16 cellular contexts compared by ENCODE assay signal in the genomic region with DNA sequence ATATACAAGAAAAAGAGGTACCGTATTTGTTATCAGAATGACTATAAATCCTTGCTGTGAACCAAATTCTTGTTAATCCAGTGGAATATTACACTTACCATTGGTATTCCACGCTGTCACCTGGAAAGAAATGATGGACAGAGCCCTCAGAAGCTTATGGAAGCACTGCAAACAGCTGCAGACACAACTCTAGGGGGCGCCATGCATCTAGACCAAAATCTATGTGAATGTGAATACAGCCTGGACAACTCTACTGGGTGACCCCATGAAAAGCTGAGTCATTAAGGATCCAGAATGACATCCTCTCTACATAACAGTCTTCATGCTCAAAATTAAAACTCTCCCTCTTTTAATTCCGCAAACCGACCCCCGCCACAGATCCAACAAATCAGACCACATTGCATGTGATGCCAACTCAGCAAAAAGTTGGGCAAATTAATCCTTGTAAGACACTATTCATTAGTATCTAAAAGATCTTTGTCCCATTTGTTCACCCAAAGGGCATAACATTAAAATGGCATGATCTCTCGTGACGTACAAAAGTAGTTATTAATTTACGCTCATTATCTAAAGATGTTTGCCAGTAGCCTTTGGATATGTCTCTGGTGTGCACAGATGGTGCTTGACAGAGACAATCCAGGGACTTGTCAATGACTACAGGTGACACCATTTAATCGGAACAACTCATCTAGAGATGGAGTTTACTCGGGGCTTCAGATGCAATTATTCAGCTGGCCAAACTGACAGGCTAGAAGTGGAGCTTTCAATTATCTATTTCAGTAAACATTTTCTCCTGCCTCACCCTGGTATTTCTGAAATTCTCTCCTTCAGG.
A peak's percentile ranks its signal among the peaks of the same experiment; 100 is the strongest.
DNase-seq lines count a peak whose midpoint lies in the region; ATAC-seq and TF ChIP-seq lines count a peak whose summit lies in the region.
"Had no signal": no experiment of that assay in that cellular context is flagged by ENCODE, and none has a peak within 500 bp of the region (broad histone marks: within the 10 kb centered on the region; RNA-seq: fewer than 3 reads in every experiment).

No MANE protein-coding gene starts in this region.

- intact Hi-C loops in CD4-positive, alpha-beta T cell (cut with DNase I, micrococcal nuclease) = no loop called here

- ATAC-seq in CD4-positive, alpha-beta T cell (ENCODE audit: poor library complexity) = no peak
- ATAC-seq: activated naive CD8-positive, alpha-beta T cell treated with anti-CD3 and anti-CD28 coated beads, Interleukin-2, amount 50 U/mL, for 24 hours; CD8-positive, alpha-beta T cell; sciatic nerve had no signal

- peak; percentile 39 for DNase-seq in BE2C
- DNase-seq in NT2/D1 (ENCODE audit: low read depth, low spot score) = peak; percentile 18
- DNase-seq in foreskin melanocyte = peak; percentile 99
- DNase-seq in cerebellar nuclear complex (lab: John Stamatoyannopoulos, UW) = no peak
- no peak for DNase-seq in osteocyte (ENCODE audit: extremely low spot score, unreplicated experiment)
- DNase-seq in NCI-H2171 (lab: John Stamatoyannopoulos, UW) = no peak
- DNase-seq in CD4-positive, alpha-beta T cell = no peak
- DNase-seq: activated naive CD8-positive, alpha-beta T cell treated with anti-CD3 and anti-CD28 coated beads, Interleukin-2, amount 50 U/mL, for 24 hours; CD8-positive, alpha-beta T cell; cortex of kidney; kidney; T-helper 9 cell had no signal

- H3K36me3 Mint-ChIP-seq in osteocyte (ENCODE audit: unreplicated experiment) = no peaks in the 10 kb centered on the region
- H3K36me3 Mint-ChIP-seq in CD4-positive, alpha-beta T cell (ENCODE audit: low read depth) = no peaks in the 10 kb centered on the region
- H3K36me3 Mint-ChIP-seq: CD8-positive, alpha-beta T cell had no signal

- no peaks in the 10 kb centered on the region for H3K4me1 Mint-ChIP-seq in osteocyte (ENCODE audit: unreplicated experiment)
- H3K4me1 Mint-ChIP-seq in CD4-positive, alpha-beta T cell (ENCODE audit: low read depth) = no peaks in the 10 kb centered on the region
- H3K4me1 Mint-ChIP-seq: activated naive CD8-positive, alpha-beta T cell treated with anti-CD3 and anti-CD28 coated beads, Interleukin-2, amount 50 U/mL, for 24 hours had no signal

- H3K9ac ChIP-seq in NT2/D1 (ENCODE audit: insufficient read length, low read depth) = no peak overlapping the region

- TF ChIP-seq CTCF in BE2C (IDR thresholded peaks at IDR 0.05; ENCODE audit: low read depth, low read length) (peak; percentile 62), GM12873 (IDR thresholded peaks at IDR 0.05; ENCODE audit: insufficient read depth, low read depth, low read length, missing control alignments) (peak; percentile 9), osteocyte (IDR thresholded peaks at IDR 0.05) (no peak)
- TF ChIP-seq CTCF in CD4-positive, alpha-beta T cell (IDR thresholded peaks at IDR 0.05) = no peak

- no peaks in the 10 kb centered on the region for H3K9me3 Mint-ChIP-seq in osteocyte (ENCODE audit: unreplicated experiment)
- H3K9me3 Mint-ChIP-seq in CD4-positive, alpha-beta T cell = peaks cover 7% of the 10 kb centered on the region

- H3K27ac Mint-ChIP-seq in osteocyte (ENCODE audit: unreplicated experiment) = no peak overlapping the region
- H3K27ac Mint-ChIP-seq in CD4-positive, alpha-beta T cell = no peak overlapping the region
- H3K27ac Mint-ChIP-seq: activated naive CD8-positive, alpha-beta T cell treated with anti-CD3 and anti-CD28 coated beads, Interleukin-2, amount 50 U/mL, for 24 hours; CD8-positive, alpha-beta T cell had no signal

- no peak overlapping the region for H3K27ac ChIP-seq in CD4-positive, alpha-beta T cell (ENCODE audit: low read depth, low read length)
- H3K27ac ChIP-seq: RWPE1 had no signal

- H3K9me3 ChIP-seq in BE2C (no peaks in the 10 kb centered on the region), NT2/D1 (ENCODE audit: insufficient read depth, low read length) (peaks cover 9% of the 10 kb centered on the region; the same call in 1 of the 2 replicates)
- no peaks in the 10 kb centered on the region for H3K9me3 ChIP-seq in CD4-positive, alpha-beta T cell (ENCODE audit: control insufficient read depth, low read length)
- H3K9me3 ChIP-seq: HAP-1 had no signal

- H3K27me3 ChIP-seq in BE2C = no peaks in the 10 kb centered on the region
- H3K27me3 ChIP-seq in NT2/D1 (ENCODE audit: insufficient read depth, insufficient read length) = no peaks in the 10 kb centered on the region
- H3K27me3 ChIP-seq in CD4-positive, alpha-beta T cell (ENCODE audit: control insufficient read depth, insufficient read depth, low read length) = no peaks in the 10 kb centered on the region

- H3K4me3 Mint-ChIP-seq in osteocyte (ENCODE audit: unreplicated experiment) = no peak overlapping the region
- no peak overlapping the region for H3K4me3 Mint-ChIP-seq in CD4-positive, alpha-beta T cell
- H3K4me3 Mint-ChIP-seq: activated naive CD8-positive, alpha-beta T cell treated with anti-CD3 and anti-CD28 coated beads, Interleukin-2, amount 50 U/mL, for 24 hours; CD8-positive, alpha-beta T cell had no signal

- H3K4me3 ChIP-seq in BE2C (ENCODE audit: low read depth, low read length) = no peak overlapping the region
- no peak overlapping the region for H3K4me3 ChIP-seq in NT2/D1 (ENCODE audit: insufficient read length, low read depth)
- H3K4me3 ChIP-seq: HAP-1 had no signal

- no peaks in the 10 kb centered on the region for H3K27me3 Mint-ChIP-seq in osteocyte (ENCODE audit: unreplicated experiment)
- peaks cover 6% of the 10 kb centered on the region for H3K27me3 Mint-ChIP-seq in CD4-positive, alpha-beta T cell

- H3K36me3 ChIP-seq in BE2C = no peaks in the 10 kb centered on the region
- H3K36me3 ChIP-seq in NT2/D1 (ENCODE audit: insufficient read depth, insufficient read length, low read length) = no peaks in the 10 kb centered on the region
- H3K36me3 ChIP-seq: HAP-1 had no signal

- POLR2A ChIA-PET in CD4-positive, alpha-beta T cell (lab: Charles Lee) = no interaction called here

- H3K4me1 ChIP-seq in BE2C (peaks cover 12% of the 10 kb centered on the region), NT2/D1 (ENCODE audit: insufficient read depth, insufficient read length) (no peaks in the 10 kb centered on the region)
- H3K4me1 ChIP-seq: HAP-1 had no signal

- CTCF ChIA-PET in CD4-positive, alpha-beta T cell (lab: Charles Lee) = no interaction called here

Comparison
In these comparisons a context has a peak if more than half of its experiments do, and no peak if none do; other contexts are left out.
1. DNase-seq: peak in BE2C (single experiment), NT2/D1 (single experiment) and foreskin melanocyte (single experiment); none in cerebellar nuclear complex (0 of 2), osteocyte (single experiment), NCI-H2171 (single experiment) and CD4-positive, alpha-beta T cell (0 of 10).
2. CTCF ChIP-seq: peak in BE2C (single experiment) and GM12873 (single experiment); none in osteocyte (single experiment) and CD4-positive, alpha-beta T cell (single experiment).